Comparison of ENCODE assay signal across 10 cellular contexts in genomic region chr7:96388620-96389383, GRCh38.
A peak's percentile ranks its signal among the peaks of the same experiment; 100 is the strongest.
DNase-seq lines count a peak whose midpoint lies in the region; ATAC-seq and TF ChIP-seq lines count a peak whose summit lies in the region.
"Had no signal": no experiment of that assay in that cellular context is flagged by ENCODE, and none has a peak within 500 bp of the region (broad histone marks: within the 10 kb centered on the region; RNA-seq: fewer than 3 reads in every experiment).

No MANE protein-coding gene starts in this region.

- no peaks in the 10 kb centered on the region for H3K36me3 ChIP-seq in body of pancreas (replicated peaks in 1 of 2; ENCODE audit: insufficient read depth in 1 of 2, low read depth in 2 of 2)
- H3K36me3 ChIP-seq in skeletal muscle tissue (ENCODE audit: control insufficient read depth in 3 of 3, insufficient read depth in 3 of 3, low read length in 3 of 3), result no peaks in the 10 kb centered on the region
- H3K36me3 ChIP-seq in testis (ENCODE audit: low read depth, missing control alignments), result no peaks in the 10 kb centered on the region
- H3K36me3 ChIP-seq: cardiac muscle cell had no signal

- DNase-seq in HFF-Myc (ENCODE audit: extremely low read depth, low read depth), result peak; percentile 20
- DNase-seq in body of pancreas, result no peak
- peak; percentile 36 for DNase-seq in hepatic stellate cell (ENCODE audit: low spot score)
- no peak for DNase-seq in NCI-H2107 treated with DMSO at 0.1 percent for 48 hours (lab: John Stamatoyannopoulos, UW; ENCODE audit: unreplicated experiment)
- DNase-seq in C1 segment of cervical spinal cord (lab: John Stamatoyannopoulos, UW), result no peak
- DNase-seq in testis, result no peak
- DNase-seq: activated CD4-positive, alpha-beta T cell treated with anti-CD3 and anti-CD28 coated beads, Interleukin-2, amount 50 U/mL, for 1 hour had no signal

- H3K9me3 ChIP-seq in body of pancreas, result no peaks in the 10 kb centered on the region
- H3K9me3 ChIP-seq in skeletal muscle tissue (ENCODE audit: control insufficient read depth in 3 of 3, low read length in 3 of 3), result no peaks in the 10 kb centered on the region
- no peaks in the 10 kb centered on the region for H3K9me3 ChIP-seq in testis

- H3K4me3 ChIP-seq in HFF-Myc (replicated peaks; ENCODE audit: low read depth, low read length) (no peak overlapping the region), body of pancreas (no peak overlapping the region), skeletal muscle tissue (ENCODE audit: low read length in 3 of 3) (peak overlapping the region in 1 of 3 donors; percentile 3), testis (no peak overlapping the region)
- H3K4me3 ChIP-seq: cardiac muscle cell had no signal

- H3K9ac ChIP-seq in skeletal muscle tissue (ENCODE audit: low read depth in 1 of 3, low read length in 3 of 3), result no peak overlapping the region

- no peak for TF ChIP-seq POLR2A in body of pancreas (IDR thresholded peaks at IDR 0.05)
- TF ChIP-seq POLR2A in testis (IDR thresholded peaks at IDR 0.05), result no peak

- H3K4me1 ChIP-seq in body of pancreas, result no peaks in the 10 kb centered on the region
- peaks cover 0 to 5% (median 0%) of the 10 kb centered on the region in 3 donors for H3K4me1 ChIP-seq in skeletal muscle tissue (ENCODE audit: control insufficient read depth in 3 of 3, insufficient read depth in 3 of 3, low read length in 3 of 3)
- peaks cover 5% of the 10 kb centered on the region for H3K4me1 ChIP-seq in testis

- intact Hi-C loops in body of pancreas (cut with DNase I), result no loop called here
- intact Hi-C loops in testis (cut with DNase I; ENCODE audit: low total_unique reads), result no loop called here

- 57 to 65% methylated on average over 8 of the region's 8 CpGs for WGBS in body of pancreas, 2 donors
- 56 to 63% methylated on average over 8 of the region's 8 CpGs for WGBS in testis, 2 donors

- no peak overlapping the region for H3K27ac ChIP-seq in body of pancreas
- peak overlapping the region; percentile 20 for H3K27ac ChIP-seq in skeletal muscle tissue (ENCODE audit: low read depth, low read length)
- no peak overlapping the region for H3K27ac ChIP-seq in testis
- H3K27ac ChIP-seq: cardiac muscle cell had no signal

- ATAC-seq in body of pancreas, result peak; percentile 64
- no peak for ATAC-seq in GM18517 (IDR thresholded peaks at IDR 0.05; ENCODE audit: unreplicated experiment)

- TF ChIP-seq CTCF in HFF-Myc (IDR thresholded peaks at IDR 0.05; ENCODE audit: low read depth, low read length, missing control alignments) (no peak), body of pancreas (IDR thresholded peaks at IDR 0.05) (no peak), testis (IDR thresholded peaks at IDR 0.05) (no peak)

- no peaks in the 10 kb centered on the region for H3K27me3 ChIP-seq in body of pancreas
- H3K27me3 ChIP-seq in skeletal muscle tissue (ENCODE audit: control insufficient read depth in 3 of 3, insufficient read depth in 3 of 3, low read length in 3 of 3), result no peaks in the 10 kb centered on the region
- H3K27me3 ChIP-seq in testis, result no peaks in the 10 kb centered on the region
- H3K27me3 ChIP-seq: cardiac muscle cell had no signal

Comparison
In these comparisons a context has a peak if more than half of its experiments do, and no peak if none do; other contexts are left out.
1. DNase-seq: peak in HFF-Myc (single experiment) and hepatic stellate cell (single experiment); none in body of pancreas (0 of 4), NCI-H2107 treated with DMSO at 0.1 percent for 48 hours (single experiment), C1 segment of cervical spinal cord (0 of 14) and testis (single experiment).